ENCODE assay signal across 21 cellular contexts in genomic region chr22:37759281-37759680, GRCh38.
"Had no signal": no experiment of that assay in that cellular context is flagged by ENCODE, and none has a peak within 500 bp of the region (broad histone marks: within the 10 kb centered on the region; RNA-seq: fewer than 3 reads in every experiment).

No MANE protein-coding gene starts in this region.

- H3K4me3 ChIP-seq: SJSA1, SK-N-MC had no signal

- H3K9me3 Mint-ChIP-seq: IgD-negative memory B cell had no signal

- FAIRE-seq: RCC 7860 had no signal

- H3K9me3 ChIP-seq: SJSA1 had no signal

- H3K27me3 ChIP-seq: SJSA1 had no signal

- H3K4me1 ChIP-seq: SJSA1 had no signal

- H3K27ac ChIP-seq: SJSA1, SK-N-MC had no signal

- H3K4me3 Mint-ChIP-seq: IgD-negative memory B cell had no signal

- H3K27ac Mint-ChIP-seq: IgD-negative memory B cell had no signal

- DNase-seq: KBM-7, MV-4-11, NCI-H1048, NCI-H1105, NCI-H1417, NCI-H1436 treated with DMSO at 0.1 percent for 48 hours, NCI-H1694, NCI-H187 treated with DMSO at 0.1 percent for 48 hours, NCI-H2029 treated with DMSO at 0.1 percent for 48 hours, NCI-H2171 treated with DMSO at 0.1 percent for 48 hours, NCI-H345, NCI-H446 treated with DMSO at 0.1 percent for 48 hours, NCI-H524, NCI-H526 treated with DMSO at 0.1 percent for 48 hours, NCI-H774, RPMI8226, SHP77 treated with DMSO at 0.1 percent for 48 hours had no signal

- H3K27me3 Mint-ChIP-seq: IgD-negative memory B cell had no signal
